In the genomic region with DNA sequence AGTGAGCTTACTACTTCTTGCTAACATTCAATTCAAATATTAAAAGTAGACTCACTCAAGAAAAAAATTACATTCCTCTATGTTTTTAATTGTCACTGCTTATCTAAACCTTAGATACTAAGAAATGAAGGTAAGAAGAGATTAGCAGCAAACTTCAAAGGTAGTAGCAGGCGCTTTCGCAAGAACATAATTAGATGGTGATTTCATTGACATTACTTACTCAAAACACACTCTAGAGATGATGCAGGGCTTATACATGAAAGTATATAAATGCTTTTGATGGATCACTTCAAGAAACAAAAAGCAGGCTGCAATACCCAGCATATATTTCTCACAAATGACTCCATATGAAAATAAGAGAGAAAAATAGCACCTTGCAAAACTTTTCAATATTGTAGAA, we compare ENCODE assay signal across 1 cellular context.
TF ChIP-seq lines count a peak whose summit lies in the region.

No MANE protein-coding gene starts in this region.

TF ChIP-seq in GM12878, 131 proteins besides CTCF, POLR2A, EP300 and RAD21 (continued from another document):
- TF ChIP-seq CEBPZ (IDR thresholded peaks at IDR 0.05; ENCODE audit: low read depth, low read length) (no peak), MXI1 (IDR thresholded peaks at IDR 0.05; ENCODE audit: low read depth, low read length) (no peak), ESRRA (IDR thresholded peaks at IDR 0.05; ENCODE audit: low read length) (no peak), WRNIP1 (IDR thresholded peaks at IDR 0.05; ENCODE audit: borderline replicate concordance, low read depth, low read length) (no peak), ATF7 (IDR thresholded peaks at IDR 0.05; ENCODE audit: low read depth) (peak; percentile 85), RFX5 (IDR thresholded peaks at IDR 0.05; ENCODE audit: low read depth, low read length) (no peak), MLLT1 (IDR thresholded peaks at IDR 0.05) (no peak), DPF2 (IDR thresholded peaks at IDR 0.05) (peak; percentile 95), CBX3 (IDR thresholded peaks at IDR 0.05; ENCODE audit: borderline replicate concordance, low read depth) (no peak), NRF1 (conservative IDR thresholded peaks at IDR 0.05; ENCODE audit: low read depth, low read length) (no peak), CHD4 (IDR thresholded peaks at IDR 0.05) (no peak), NR2F1 (conservative IDR thresholded peaks at IDR 0.05) (peak; percentile 44), SMC3 (IDR thresholded peaks at IDR 0.05; ENCODE audit: borderline replicate concordance, low read length) (no peak), HDAC6 (IDR thresholded peaks at IDR 0.05; ENCODE audit: unreplicated experiment) (no peak), RAD51 (IDR thresholded peaks at IDR 0.05) (no peak), PBX3 (IDR thresholded peaks at IDR 0.05; ENCODE audit: insufficient replicate concordance, low read depth, low read length) (no peak)
- TF ChIP-seq, protein P1, sequence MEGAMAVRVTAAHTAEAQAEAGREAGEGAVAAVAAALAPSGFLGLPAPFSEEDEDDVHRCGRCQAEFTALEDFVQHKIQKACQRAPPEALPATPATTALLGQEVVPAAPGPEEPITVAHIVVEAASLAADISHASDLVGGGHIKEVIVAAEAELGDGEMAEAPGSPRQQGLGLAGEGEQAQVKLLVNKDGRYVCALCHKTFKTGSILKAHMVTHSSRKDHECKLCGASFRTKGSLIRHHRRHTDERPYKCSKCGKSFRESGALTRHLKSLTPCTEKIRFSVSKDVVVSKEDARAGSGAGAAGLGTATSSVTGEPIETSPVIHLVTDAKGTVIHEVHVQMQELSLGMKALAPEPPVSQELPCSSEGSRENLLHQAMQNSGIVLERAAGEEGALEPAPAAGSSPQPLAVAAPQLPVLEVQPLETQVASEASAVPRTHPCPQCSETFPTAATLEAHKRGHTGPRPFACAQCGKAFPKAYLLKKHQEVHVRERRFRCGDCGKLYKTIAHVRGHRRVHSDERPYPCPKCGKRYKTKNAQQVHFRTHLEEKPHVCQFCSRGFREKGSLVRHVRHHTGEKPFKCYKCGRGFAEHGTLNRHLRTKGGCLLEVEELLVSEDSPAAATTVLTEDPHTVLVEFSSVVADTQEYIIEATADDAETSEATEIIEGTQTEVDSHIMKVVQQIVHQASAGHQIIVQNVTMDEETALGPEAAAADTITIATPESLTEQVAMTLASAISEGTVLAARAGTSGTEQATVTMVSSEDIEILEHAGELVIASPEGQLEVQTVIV (IDR thresholded peaks at IDR 0.05; ENCODE audit: borderline replicate concordance, partially characterized antibody): no peak
- TF ChIP-seq, protein P2, sequence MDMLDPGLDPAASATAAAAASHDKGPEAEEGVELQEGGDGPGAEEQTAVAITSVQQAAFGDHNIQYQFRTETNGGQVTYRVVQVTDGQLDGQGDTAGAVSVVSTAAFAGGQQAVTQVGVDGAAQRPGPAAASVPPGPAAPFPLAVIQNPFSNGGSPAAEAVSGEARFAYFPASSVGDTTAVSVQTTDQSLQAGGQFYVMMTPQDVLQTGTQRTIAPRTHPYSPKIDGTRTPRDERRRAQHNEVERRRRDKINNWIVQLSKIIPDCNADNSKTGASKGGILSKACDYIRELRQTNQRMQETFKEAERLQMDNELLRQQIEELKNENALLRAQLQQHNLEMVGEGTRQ (IDR thresholded peaks at IDR 0.05; ENCODE audit: borderline replicate concordance, low read depth, low read length): no peak
TF ChIP-seq in GM12878: peak in this region for 25.
